In the genomic region with DNA sequence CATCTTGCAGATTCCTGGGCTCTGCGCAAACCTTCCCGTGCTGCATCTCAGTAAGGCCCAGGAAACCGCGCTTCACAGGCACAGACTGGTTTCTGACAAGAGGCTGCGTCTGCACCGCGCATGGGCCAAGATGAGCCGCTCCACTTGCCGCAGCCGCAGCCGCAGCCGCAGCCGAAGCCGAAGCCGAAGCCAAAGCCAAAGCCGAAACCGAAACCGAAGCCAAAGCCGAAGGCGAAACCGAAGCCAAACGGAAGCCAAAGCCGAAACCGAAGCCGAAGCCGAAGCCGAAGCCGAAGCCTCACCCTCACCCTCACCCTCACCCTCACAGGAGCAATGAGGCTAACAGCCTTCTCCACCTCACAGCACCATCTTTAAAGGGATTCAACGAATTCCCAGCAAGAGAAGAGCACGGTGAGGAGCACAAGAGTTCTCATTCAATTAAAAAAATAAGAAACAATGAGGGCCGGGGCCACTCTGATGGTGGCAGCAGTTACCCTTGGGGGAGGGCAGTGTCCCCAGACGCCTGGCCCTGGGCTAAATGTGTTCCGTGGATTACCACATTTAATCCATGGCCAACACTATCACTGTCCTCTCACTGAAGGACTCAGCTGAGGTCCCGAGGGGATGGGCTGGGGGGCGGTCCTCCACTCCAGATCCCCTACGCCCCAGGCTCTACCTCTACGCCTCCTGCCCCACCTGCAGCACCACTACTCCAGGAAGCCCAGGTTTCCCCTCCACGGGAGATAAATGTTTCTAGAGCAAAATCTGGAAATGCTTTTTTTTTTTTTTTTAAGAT, we compare ENCODE assay signal across 14 cellular contexts. TPM values are rescaled to one million over a fixed set of nuclear protein-coding genes. Genes with fewer than 3 reads are reported as not detected.
A peak's percentile ranks its signal among the peaks of the same experiment; 100 is the strongest.
DNase-seq lines count a peak whose midpoint lies in the region; ATAC-seq and TF ChIP-seq lines count a peak whose summit lies in the region.
"Had no signal": no experiment of that assay in that cellular context is flagged by ENCODE, and none has a peak within 500 bp of the region (broad histone marks: within the 10 kb centered on the region; RNA-seq: fewer than 3 reads in every experiment).

No MANE protein-coding gene starts in this region.

- H3K36me3 Mint-ChIP-seq in chondrocyte (ENCODE audit: low read depth) = peaks cover 9% of the 10 kb centered on the region

- H3K79me1 ChIP-seq in mesenchymal stem cell (replicated peaks; ENCODE audit: low read length, poor library complexity, severe bottlenecking) = peaks cover 46% of the 10 kb centered on the region

- H2BK15ac ChIP-seq in mesenchymal stem cell (ENCODE audit: low read depth, poor library complexity, severe bottlenecking) = no peak overlapping the region

- no peaks in the 10 kb centered on the region for H3K27me3 Mint-ChIP-seq in chondrocyte (ENCODE audit: low read depth)
- H3K27me3 Mint-ChIP-seq: activated CD4-positive, alpha-beta T cell treated with anti-CD3 and anti-CD28 coated beads, Interleukin-2, amount 10 ng/mL, durations not matched to agents 7 days and 5 days; activated naive CD8-positive, alpha-beta T cell treated with anti-CD3 and anti-CD28 coated beads, Interleukin-2, amount 10 ng/mL, durations not matched to agents 7 days and 5 days had no signal

- no peak overlapping the region for H2BK120ac ChIP-seq in mesenchymal stem cell (ENCODE audit: low read depth, low read length)

- no peak overlapping the region for H2AFZ ChIP-seq in mesenchymal stem cell (ENCODE audit: low read depth, low read length)

- no peak overlapping the region for H4K8ac ChIP-seq in mesenchymal stem cell (ENCODE audit: low read length)

- H3K27me3 ChIP-seq in adrenal gland = no peaks in the 10 kb centered on the region
- H3K27me3 ChIP-seq in mesenchymal stem cell (ENCODE audit: control insufficient read depth in 1 of 2, insufficient read depth in 1 of 2, low read length in 2 of 2) = no peaks in the 10 kb centered on the region

- no peak overlapping the region for H3K14ac ChIP-seq in mesenchymal stem cell (ENCODE audit: low read length in 2 of 2)

- no peak overlapping the region for H3K4me2 ChIP-seq in mesenchymal stem cell (ENCODE audit: low read length, poor library complexity, severe bottlenecking)

- no peak overlapping the region for H2BK12ac ChIP-seq in mesenchymal stem cell (ENCODE audit: low read length in 2 of 2)

- H2BK5ac ChIP-seq in mesenchymal stem cell (ENCODE audit: low read depth, low read length, poor library complexity, severe bottlenecking) = no peak overlapping the region

- no peak for TF ChIP-seq POLR2A in adrenal gland (IDR thresholded peaks at IDR 0.05)

- peak; percentile 83 for DNase-seq in DMS79 treated with DMSO at 0.1 percent for 48 hours (lab: John Stamatoyannopoulos, UW)
- peak; percentile 58 for DNase-seq in NCI-H2107 (lab: John Stamatoyannopoulos, UW)
- peak in 2 of 7 donors; percentile 2 to 16 for DNase-seq in adrenal gland
- no peak for DNase-seq in mesenchymal stem cell
- no peak for DNase-seq in chondrocyte (ENCODE audit: low spot score)
- DNase-seq in activated gamma-delta T cell (lab: John Stamatoyannopoulos, UW) = no peak
- DNase-seq in NOMO-1 (lab: John Stamatoyannopoulos, UW; ENCODE audit: unreplicated experiment in 2 of 2) = no peak
- DNase-seq in sciatic nerve (ENCODE audit: low spot score) = no peak
- DNase-seq: activated CD4-positive, alpha-beta T cell treated with anti-CD3 and anti-CD28 coated beads, Interleukin-2, amount 10 ng/mL, durations not matched to agents 7 days and 5 days; activated naive CD8-positive, alpha-beta T cell treated with anti-CD3 and anti-CD28 coated beads, Interleukin-2, amount 10 ng/mL, durations not matched to agents 7 days and 5 days; DMS153; effector CD8-positive, alpha-beta T cell; NCI-H1694 treated with DMSO at 0.1 percent for 48 hours had no signal

- H3K9me3 Mint-ChIP-seq in chondrocyte (ENCODE audit: low read depth) = peaks cover 8% of the 10 kb centered on the region

- intact Hi-C loops in adrenal gland (cut with DNase I) = no loop called here
- intact Hi-C loops in sciatic nerve (cut with DNase I) = no loop called here

- peak overlapping the region in 3 of 5 donors; percentile 1 to 75 (median 54) for H3K27ac ChIP-seq in adrenal gland
- H3K27ac ChIP-seq in mesenchymal stem cell (ENCODE audit: low read length, poor library complexity, severe bottlenecking) = no peak overlapping the region

- WGBS in adrenal gland, 4 donors = 80 to 91% (median 89%) methylated on average over 36 to 38 of the region's 38 CpGs
- WGBS in mesenchymal stem cell = 94% methylated on average over 36 of the region's 38 CpGs

- H3K9me3 ChIP-seq in adrenal gland (replicated peaks in 1 of 3) (no peaks in the 10 kb centered on the region), mesenchymal stem cell (ENCODE audit: control insufficient read depth, low read length) (no peaks in the 10 kb centered on the region)

- H3K18ac ChIP-seq in mesenchymal stem cell (ENCODE audit: low read depth in 1 of 2, low read length in 2 of 2) = no peak overlapping the region

- TF ChIP-seq CTCF in adrenal gland (IDR thresholded peaks at IDR 0.05) (no peak), chondrocyte (IDR thresholded peaks at IDR 0.05) (no peak)

- H3K4me3 ChIP-seq in adrenal gland (no peak overlapping the region), mesenchymal stem cell (ENCODE audit: insufficient read depth in 1 of 2, low read depth in 1 of 2, low read length in 2 of 2) (no peak overlapping the region)
- H3K4me3 ChIP-seq: SK-N-MC had no signal

- H3K4me1 Mint-ChIP-seq in chondrocyte (ENCODE audit: low read depth) = peaks cover 8% of the 10 kb centered on the region
- H3K4me1 Mint-ChIP-seq: activated CD4-positive, alpha-beta T cell treated with anti-CD3 and anti-CD28 coated beads, Interleukin-2, amount 10 ng/mL, durations not matched to agents 7 days and 5 days; activated naive CD8-positive, alpha-beta T cell treated with anti-CD3 and anti-CD28 coated beads, Interleukin-2, amount 10 ng/mL, durations not matched to agents 7 days and 5 days had no signal

- H3K4ac ChIP-seq in mesenchymal stem cell (ENCODE audit: low read depth in 1 of 2, low read length in 2 of 2) = no peak overlapping the region

- no peak overlapping the region for H2AK5ac ChIP-seq in mesenchymal stem cell (ENCODE audit: low read length, severe bottlenecking)

- H3K27ac Mint-ChIP-seq in chondrocyte (ENCODE audit: unreplicated experiment) = no peak overlapping the region
- H3K27ac Mint-ChIP-seq: activated CD4-positive, alpha-beta T cell treated with anti-CD3 and anti-CD28 coated beads, Interleukin-2, amount 10 ng/mL, durations not matched to agents 7 days and 5 days had no signal

- no peak overlapping the region for H3K4me3 Mint-ChIP-seq in chondrocyte (ENCODE audit: unreplicated experiment)
- H3K4me3 Mint-ChIP-seq: activated CD4-positive, alpha-beta T cell treated with anti-CD3 and anti-CD28 coated beads, Interleukin-2, amount 10 ng/mL, durations not matched to agents 7 days and 5 days; activated naive CD8-positive, alpha-beta T cell treated with anti-CD3 and anti-CD28 coated beads, Interleukin-2, amount 10 ng/mL, durations not matched to agents 7 days and 5 days had no signal

- H3K36me3 ChIP-seq in adrenal gland (replicated peaks in 1 of 2) (peaks cover 0 to 10% of the 10 kb centered on the region in 2 donors), mesenchymal stem cell (ENCODE audit: control insufficient read depth in 1 of 2, insufficient read depth in 2 of 2, low read depth in 1 of 2, low read length in 2 of 2) (peaks cover 27 to 69% of the 10 kb centered on the region in 2 experiments)

- no peak for ATAC-seq in sciatic nerve

- no peak overlapping the region for H4K91ac ChIP-seq in mesenchymal stem cell (ENCODE audit: low read length)

- H3K23ac ChIP-seq in mesenchymal stem cell (ENCODE audit: low read length in 2 of 2) = no peak overlapping the region

- peak overlapping the region; percentile 59 for H3K9ac ChIP-seq in mesenchymal stem cell (ENCODE audit: low read length)

- H3K4me1 ChIP-seq in adrenal gland (replicated peaks in 1 of 2) (peaks cover 9 to 10% of the 10 kb centered on the region in 2 donors), mesenchymal stem cell (ENCODE audit: control insufficient read depth, insufficient read depth, low read depth, low read length) (peaks cover 14% of the 10 kb centered on the region)

RNA-seq across cellular contexts. Expression of gene ZNF787, which starts 29.1 kb away (rescaled TPM):
- total RNA-seq in adrenal gland (10 to 100 TPM in 7 of 8 donors, 1 to 10 TPM in 1; 8.5 to 51.5 (median 27.8) TPM), chondrocyte (22.4 to 26.6 TPM (median 26.5 TPM) in 3 replicates), sciatic nerve (24.6 TPM)
- 10 to 100 TPM in 2 of 3 donors, 1 to 10 TPM in 1; 4.6 to 44.7 (median 31.0) TPM for polyA plus RNA-seq in adrenal gland
- polyA plus RNA-seq in mesenchymal stem cell (2013, experiment 1 of 2) = 20.5 TPM
- 20.3 TPM for polyA plus RNA-seq in mesenchymal stem cell (2013, experiment 2 of 2)

RNA-seq across cellular contexts. Expression of gene ZNF444, which starts 49.1 kb away (rescaled TPM):
- total RNA-seq in adrenal gland = 10 to 100 TPM; 19.5 to 66.3 (median 35.8) TPM
- 10 to 100 TPM in 2 of 3 donors, 1 to 10 TPM in 1; 7.2 to 63.9 (median 39.4) TPM for polyA plus RNA-seq in adrenal gland
- 18.1 TPM for polyA plus RNA-seq in mesenchymal stem cell (2013, experiment 1 of 2)
- 17.4 TPM for polyA plus RNA-seq in mesenchymal stem cell (2013, experiment 2 of 2)
- 30.4 to 33.1 TPM (median 31.5 TPM) in 3 replicates for total RNA-seq in chondrocyte
- total RNA-seq in sciatic nerve = 32.5 TPM

Comparison
In these comparisons a context has a peak if more than half of its experiments do, and no peak if none do; other contexts are left out.
1. DNase-seq: peak in DMS79 treated with DMSO at 0.1 percent for 48 hours (single experiment) and NCI-H2107 (single experiment); none in mesenchymal stem cell (single experiment), chondrocyte (single experiment), activated gamma-delta T cell (single experiment), NOMO-1 (0 of 2) and sciatic nerve (single experiment).